In genomic region chr20:62115800-62116407, GRCh38 we compare ENCODE assay signal across 1 cellular context.
TF ChIP-seq lines count a peak whose summit lies in the region.

No MANE protein-coding gene starts in this region.

TF ChIP-seq in HepG2, 621 proteins besides CTCF, POLR2A, EP300 and RAD21 (continued from another document):
- TF ChIP-seq ZNF503 (CRISPR knock-in tag; IDR thresholded peaks at IDR 0.05) (0 out of 2 replicates have a peak, but pooled peaks have one; percentile 31), ZNF3 (CRISPR knock-in tag; IDR thresholded peaks at IDR 0.05) (peak; percentile 75; the same call in 1 of the 2 replicates), RARA (CRISPR knock-in tag; IDR thresholded peaks at IDR 0.05) (peak; percentile 83), POGZ (CRISPR knock-in tag; IDR thresholded peaks at IDR 0.05) (peak; percentile 76), ERF (CRISPR knock-in tag; IDR thresholded peaks at IDR 0.05) (0 out of 2 replicates have a peak, but pooled peaks have one; percentile 34), MAFF (IDR thresholded peaks at IDR 0.05; ENCODE audit: low read depth, low read length) (0 out of 2 replicates have a peak, but pooled peaks have one; percentile 49), RXRA (CRISPR knock-in tag; IDR thresholded peaks at IDR 0.05) (peak; percentile 96)
- TF ChIP-seq, protein P1, sequence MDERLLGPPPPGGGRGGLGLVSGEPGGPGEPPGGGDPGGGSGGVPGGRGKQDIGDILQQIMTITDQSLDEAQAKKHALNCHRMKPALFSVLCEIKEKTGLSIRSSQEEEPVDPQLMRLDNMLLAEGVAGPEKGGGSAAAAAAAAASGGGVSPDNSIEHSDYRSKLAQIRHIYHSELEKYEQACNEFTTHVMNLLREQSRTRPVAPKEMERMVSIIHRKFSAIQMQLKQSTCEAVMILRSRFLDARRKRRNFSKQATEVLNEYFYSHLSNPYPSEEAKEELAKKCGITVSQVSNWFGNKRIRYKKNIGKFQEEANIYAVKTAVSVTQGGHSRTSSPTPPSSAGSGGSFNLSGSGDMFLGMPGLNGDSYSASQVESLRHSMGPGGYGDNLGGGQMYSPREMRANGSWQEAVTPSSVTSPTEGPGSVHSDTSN (CRISPR knock-in tag; IDR thresholded peaks at IDR 0.05): peak; percentile 22; the same call in 1 of the 2 replicates
